In the genomic region with DNA sequence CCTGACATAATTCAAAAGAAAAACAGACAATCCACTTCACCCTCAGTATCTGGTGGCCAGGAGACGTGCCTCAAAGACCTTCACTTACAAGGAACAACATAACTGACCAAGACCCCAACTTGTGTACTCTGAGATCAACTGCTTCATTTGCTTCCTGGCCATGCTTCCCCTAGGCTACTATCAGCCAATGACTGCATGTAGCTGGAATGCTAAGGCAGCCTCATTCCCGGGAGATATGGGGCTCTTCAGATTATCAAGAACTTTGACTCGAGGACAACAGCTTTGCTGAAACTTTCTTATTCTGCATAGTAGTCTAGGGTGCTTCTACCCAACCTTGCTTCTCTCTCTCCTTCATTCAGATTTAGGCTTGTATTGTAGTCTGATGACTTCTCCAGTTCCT, we compare ENCODE assay signal across 23 cellular contexts. TPM values are rescaled to one million over a fixed set of nuclear protein-coding genes. Genes with fewer than 3 reads are reported as not detected.
DNase-seq lines count a peak whose midpoint lies in the region; ATAC-seq and TF ChIP-seq lines count a peak whose summit lies in the region.
"Had no signal": no experiment of that assay in that cellular context is flagged by ENCODE, and none has a peak within 500 bp of the region (broad histone marks: within the 10 kb centered on the region; RNA-seq: fewer than 3 reads in every experiment).

No MANE protein-coding gene starts in this region.

- DNase-seq in cardiac muscle cell (ENCODE audit: low read depth in 1 of 2, low spot score in 1 of 2) (peak; percentile 50 to 57), cardiac septum (ENCODE audit: low spot score) (no peak), adipocyte (ENCODE audit: low read depth) (peak; percentile 46), left ventricle myocardium superior (no peak), NCI-H2196 treated with DMSO at 0.1 percent for 48 hours (lab: John Stamatoyannopoulos, UW; ENCODE audit: unreplicated experiment) (no peak), medulla oblongata (ENCODE audit: extremely low spot score) (no peak), nucleus accumbens (lab: John Stamatoyannopoulos, UW) (no peak)
- DNase-seq: activated CD4-positive, CD25-positive, alpha-beta regulatory T cell treated with anti-CD3 and anti-CD28 coated beads, Interleukin-2, amount 50 U/mL, for 72 hours; activated CD8-positive, alpha-beta memory T cell treated with anti-CD3 and anti-CD28 coated beads, Interleukin-2, amount 50 U/mL, for 48 hours; activated naive CD4-positive, alpha-beta T cell treated with anti-CD3 and anti-CD28 coated beads, Interleukin-2, amount 10 ng/mL, durations not matched to agents 7 days and 5 days; effector memory CD8-positive, alpha-beta T cell; gastrocnemius medialis; kidney; mucosa of descending colon; NCI-H1092 treated with DMSO at 0.1 percent for 48 hours; NCI-H2171 treated with DMSO at 0.1 percent for 48 hours; ovary; RPMI8226; stimulated activated CD4-positive, alpha-beta T cell treated with anti-CD3 and anti-CD28 coated beads, Interleukin-4, amount 100 ng/mL, for 24 hours; T-helper 17 cell; thyroid gland had no signal

- ATAC-seq in left ventricle myocardium superior = peak; percentile 78
- ATAC-seq in GM18873 (IDR thresholded peaks at IDR 0.05; ENCODE audit: low FRiP score, unreplicated experiment) = no peak
- ATAC-seq: effector memory CD8-positive, alpha-beta T cell; gastrocnemius medialis; HCT116; mucosa of descending colon; T-helper 17 cell had no signal

- H3K36me3 ChIP-seq in cardiac muscle cell (no peaks in the 10 kb centered on the region), adipocyte (ENCODE audit: control insufficient read depth, insufficient read depth, low read length, severe bottlenecking) (no peaks in the 10 kb centered on the region)
- H3K36me3 ChIP-seq: gastrocnemius medialis, ovary, thyroid gland had no signal

- intact Hi-C loops in cardiac septum (cut with DNase I) = no loop called here
- intact Hi-C loops in left ventricle myocardium superior (cut with micrococcal nuclease) = no loop called here

- peak overlapping the region; percentile 11 for H3K27ac ChIP-seq in cardiac muscle cell
- H3K27ac ChIP-seq: gastrocnemius medialis, ovary, thyroid gland had no signal

- no peak overlapping the region for H3K9ac ChIP-seq in adipocyte (ENCODE audit: low read length)

- no peak for TF ChIP-seq CTCF in cardiac muscle cell (IDR thresholded peaks at IDR 0.05; ENCODE audit: low read depth, low read length)

- H3K4me1 ChIP-seq in cardiac muscle cell (ENCODE audit: low read depth) = peaks cover 18% of the 10 kb centered on the region
- H3K4me1 ChIP-seq in adipocyte (ENCODE audit: control insufficient read depth, insufficient read depth, low read length) = peaks cover 12% of the 10 kb centered on the region
- H3K4me1 ChIP-seq: gastrocnemius medialis, thyroid gland had no signal

- H3K27me3 ChIP-seq in cardiac muscle cell = peaks cover 4% of the 10 kb centered on the region
- no peaks in the 10 kb centered on the region for H3K27me3 ChIP-seq in adipocyte (replicated peaks; ENCODE audit: control insufficient read depth, insufficient read depth, low read length)
- H3K27me3 ChIP-seq: gastrocnemius medialis, ovary, thyroid gland had no signal

- H3K4me3 ChIP-seq in cardiac muscle cell (no peak overlapping the region), adipocyte (ENCODE audit: low read length) (no peak overlapping the region)
- H3K4me3 ChIP-seq: gastrocnemius medialis, mucosa of descending colon, ovary, thyroid gland had no signal

- H3K9me3 ChIP-seq in cardiac muscle cell (ENCODE audit: low read depth) (no peaks in the 10 kb centered on the region), adipocyte (ENCODE audit: control insufficient read depth, low read length) (no peaks in the 10 kb centered on the region)
- H3K9me3 ChIP-seq: gastrocnemius medialis, mucosa of descending colon, ovary, thyroid gland had no signal

RNA-seq across cellular contexts. Expression of gene UCK2, which starts 11.7 kb away (rescaled TPM):
- total RNA-seq in cardiac muscle cell = 28.3 and 29.6 TPM in 2 replicates
- polyA plus RNA-seq in cardiac muscle cell = 19.0 and 28.2 TPM in 2 replicates
- total RNA-seq in cardiac septum = 32.0 TPM
- 5.9 TPM for total RNA-seq in left ventricle myocardium superior

RNA-seq across cellular contexts. Expression of gene TMCO1, which starts 47.1 kb away (rescaled TPM):
- total RNA-seq in cardiac muscle cell (32.5 and 37.6 TPM in 2 replicates), cardiac septum (53.4 TPM), left ventricle myocardium superior (47.5 TPM)
- polyA plus RNA-seq in cardiac muscle cell = 84.7 and 111 TPM in 2 replicates

Comparison
In these comparisons a context has a peak if more than half of its experiments do, and no peak if none do; other contexts are left out.
1. DNase-seq: peak in cardiac muscle cell (2 of 2) and adipocyte (single experiment); none in cardiac septum (single experiment), left ventricle myocardium superior (single experiment), NCI-H2196 treated with DMSO at 0.1 percent for 48 hours (single experiment), medulla oblongata (single experiment) and nucleus accumbens (0 of 56).